Comparison of ENCODE assay signal across 1 cellular context in the genomic region with DNA sequence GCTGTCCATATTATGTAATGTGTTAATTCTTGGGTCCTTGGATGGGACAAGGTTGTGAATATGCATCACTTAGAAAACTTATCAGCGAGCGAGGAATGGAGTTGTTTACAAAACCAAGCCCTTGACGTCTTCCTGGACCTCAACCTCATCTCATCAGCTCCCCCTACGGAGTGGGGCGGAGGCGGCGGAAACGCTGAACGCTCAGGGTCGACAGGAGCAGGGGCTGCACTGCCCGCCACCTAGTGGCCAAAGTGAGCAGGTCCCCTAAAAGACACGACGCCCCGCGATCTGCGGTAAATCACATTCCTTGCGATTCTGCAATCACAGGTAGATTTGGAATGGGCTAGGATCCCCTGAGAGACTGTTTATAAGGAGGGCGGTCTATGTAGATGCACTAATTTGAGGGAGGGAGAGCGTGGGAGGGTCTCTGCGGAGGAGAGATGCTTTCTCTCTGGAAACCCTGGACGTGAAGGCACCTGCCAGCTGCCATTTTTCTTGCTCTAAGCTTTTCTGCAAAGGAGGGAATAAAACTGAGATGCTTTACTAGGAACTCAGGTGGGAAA.
TF ChIP-seq lines count a peak whose summit lies in the region.

No MANE protein-coding gene starts in this region.

TF ChIP-seq in GM12878, 131 proteins besides CTCF, POLR2A, EP300 and RAD21 (continued from another document):
- TF ChIP-seq PRDM15 (CRISPR knock-in tag; IDR thresholded peaks at IDR 0.05) = no peak
- peak; percentile 87 for TF ChIP-seq FOXK2 (IDR thresholded peaks at IDR 0.05)
- TF ChIP-seq RUNX3 (IDR thresholded peaks at IDR 0.05; ENCODE audit: low read length) = peak; percentile 60; the same call in 1 of the 2 replicates
- TF ChIP-seq SMARCA5 (IDR thresholded peaks at IDR 0.05) = peak; percentile 86; the same call in 1 of the 2 replicates
- TF ChIP-seq SMC3 (IDR thresholded peaks at IDR 0.05; ENCODE audit: borderline replicate concordance, low read length) = peak; percentile 89
- no peak for TF ChIP-seq TCF3 (IDR thresholded peaks at IDR 0.05; ENCODE audit: borderline replicate concordance, insufficient read depth, low read depth, low read length)
- TF ChIP-seq, protein P1, sequence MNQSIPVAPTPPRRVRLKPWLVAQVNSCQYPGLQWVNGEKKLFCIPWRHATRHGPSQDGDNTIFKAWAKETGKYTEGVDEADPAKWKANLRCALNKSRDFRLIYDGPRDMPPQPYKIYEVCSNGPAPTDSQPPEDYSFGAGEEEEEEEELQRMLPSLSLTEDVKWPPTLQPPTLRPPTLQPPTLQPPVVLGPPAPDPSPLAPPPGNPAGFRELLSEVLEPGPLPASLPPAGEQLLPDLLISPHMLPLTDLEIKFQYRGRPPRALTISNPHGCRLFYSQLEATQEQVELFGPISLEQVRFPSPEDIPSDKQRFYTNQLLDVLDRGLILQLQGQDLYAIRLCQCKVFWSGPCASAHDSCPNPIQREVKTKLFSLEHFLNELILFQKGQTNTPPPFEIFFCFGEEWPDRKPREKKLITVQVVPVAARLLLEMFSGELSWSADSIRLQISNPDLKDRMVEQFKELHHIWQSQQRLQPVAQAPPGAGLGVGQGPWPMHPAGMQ (IDR thresholded peaks at IDR 0.05; ENCODE audit: borderline replicate concordance) = no peak
- no peak for TF ChIP-seq SUPT20H (IDR thresholded peaks at IDR 0.05; ENCODE audit: borderline replicate concordance, control insufficient read depth, low read depth, low read length)
- 0 out of 2 replicates have a peak, but pooled peaks have one; percentile 35 for TF ChIP-seq MEF2A (IDR thresholded peaks at IDR 0.05; ENCODE audit: insufficient read depth, low read depth, low read length)
- TF ChIP-seq MYC (IDR thresholded peaks at IDR 0.05; ENCODE audit: insufficient read depth, insufficient read length, insufficient replicate concordance, low read length, severe bottlenecking) = no peak
- TF ChIP-seq GATAD2B (conservative IDR thresholded peaks at IDR 0.05; ENCODE audit: low read depth) = no peak; the same call in 1 of the 2 replicates
